28 cellular contexts compared by ENCODE assay signal in genomic region chr15:98383571-98383970, GRCh38.
"Had no signal": no experiment of that assay in that cellular context is flagged by ENCODE, and none has a peak within 500 bp of the region (broad histone marks: within the 10 kb centered on the region; RNA-seq: fewer than 3 reads in every experiment).

No MANE protein-coding gene starts in this region.

- H3K27ac Mint-ChIP-seq: stimulated activated effector memory CD8-positive, alpha-beta T cell treated with anti-CD3 and anti-CD28 coated beads, Interleukin-12 subunit alpha, Interleukin-12 subunit beta, amount 100 ng/mL, for 72 hours; stimulated activated memory B cell treated with anti-CD40 and anti-IgM and Interleukin-4, amounts not matched to agents 10 μg/mL and 1 μg/mL and 100 μg/mL, for 72 hours; stimulated activated naive B cell treated with anti-CD40 and anti-IgM and Interleukin-4, amounts not matched to agents 10 μg/mL and 1 μg/mL and 100 μg/mL, for 72 hours; stimulated activated naive CD8-positive, alpha-beta T cell treated with anti-CD3 and anti-CD28 coated beads, Interleukin-15, amount 100 ng/mL, for 72 hours; stimulated activated naive CD8-positive, alpha-beta T cell treated with anti-CD3 and anti-CD28 coated beads, Interleukin-15, Interleukin-2, amounts not matched to agents 100 ng/mL and 50 ng/mL, for 24 hours; type B pancreatic cell had no signal

- H3K36me3 ChIP-seq: stomach, suprapubic skin, thoracic aorta, thyroid gland, tibial artery, tibial nerve, transverse colon, upper lobe of left lung, upper lobe of right lung, uterus, vagina had no signal

- H3K4me3 Mint-ChIP-seq: stimulated activated effector memory CD8-positive, alpha-beta T cell treated with anti-CD3 and anti-CD28 coated beads, Interleukin-12 subunit alpha, Interleukin-12 subunit beta, amount 100 ng/mL, for 72 hours; stimulated activated memory B cell treated with anti-CD40 and anti-IgM and Interleukin-4, amounts not matched to agents 10 μg/mL and 1 μg/mL and 100 μg/mL, for 72 hours; stimulated activated naive B cell treated with anti-CD40 and anti-IgM and Interleukin-4, amounts not matched to agents 10 μg/mL and 1 μg/mL and 100 μg/mL, for 72 hours; stimulated activated naive CD8-positive, alpha-beta T cell treated with anti-CD3 and anti-CD28 coated beads, Interleukin-15, amount 100 ng/mL, for 72 hours; stimulated activated naive CD8-positive, alpha-beta T cell treated with anti-CD3 and anti-CD28 coated beads, Interleukin-15, Interleukin-2, amounts not matched to agents 100 ng/mL and 50 ng/mL, for 24 hours; type B pancreatic cell had no signal

- H3K4me1 Mint-ChIP-seq: stimulated activated effector memory CD8-positive, alpha-beta T cell treated with anti-CD3 and anti-CD28 coated beads, Interleukin-12 subunit alpha, Interleukin-12 subunit beta, amount 100 ng/mL, for 72 hours; stimulated activated memory B cell treated with anti-CD40 and anti-IgM and Interleukin-4, amounts not matched to agents 10 μg/mL and 1 μg/mL and 100 μg/mL, for 72 hours; stimulated activated naive B cell treated with anti-CD40 and anti-IgM and Interleukin-4, amounts not matched to agents 10 μg/mL and 1 μg/mL and 100 μg/mL, for 72 hours; stimulated activated naive CD8-positive, alpha-beta T cell treated with anti-CD3 and anti-CD28 coated beads, Interleukin-15, amount 100 ng/mL, for 72 hours had no signal

- H3K9me3 ChIP-seq: testis, thyroid gland, uterus, vagina had no signal

- H3K4me3 ChIP-seq: stomach, suprapubic skin, testis, thoracic aorta, thyroid gland, tibial artery, tibial nerve, transverse colon, upper lobe of left lung, upper lobe of right lung, uterus, vagina had no signal

- H3K4me1 ChIP-seq: stomach, suprapubic skin, testis, tibial artery, transverse colon, upper lobe of left lung, upper lobe of right lung, uterus, vagina had no signal

- H3K27ac ChIP-seq: stomach, suprapubic skin, testis, thoracic aorta, thyroid gland, tibial artery, tibial nerve, transverse colon, upper lobe of left lung, upper lobe of right lung, uterus, vagina had no signal

- H3K27me3 ChIP-seq: testis, thyroid gland, tibial nerve, transverse colon, upper lobe of left lung, uterus, vagina had no signal

- H3K36me3 Mint-ChIP-seq: stimulated activated effector memory CD8-positive, alpha-beta T cell treated with anti-CD3 and anti-CD28 coated beads, Interleukin-12 subunit alpha, Interleukin-12 subunit beta, amount 100 ng/mL, for 72 hours; stimulated activated memory B cell treated with anti-CD40 and anti-IgM and Interleukin-4, amounts not matched to agents 10 μg/mL and 1 μg/mL and 100 μg/mL, for 72 hours; stimulated activated naive B cell treated with anti-CD40 and anti-IgM and Interleukin-4, amounts not matched to agents 10 μg/mL and 1 μg/mL and 100 μg/mL, for 72 hours; type B pancreatic cell had no signal

- H3K27me3 Mint-ChIP-seq: stimulated activated memory B cell treated with anti-CD40 and anti-IgM and Interleukin-4, amounts not matched to agents 10 μg/mL and 1 μg/mL and 100 μg/mL, for 72 hours had no signal

- DNase-seq: stimulated activated CD4-positive, alpha-beta T cell treated with anti-CD3 and anti-CD28 coated beads, Interleukin-2, amount 100 ng/mL, for 48 hours; stimulated activated CD4-positive, alpha-beta T cell treated with anti-CD3 and anti-CD28 coated beads, Interleukin-4, amount 100 ng/mL, for 1 hour; stimulated activated CD4-positive, alpha-beta T cell treated with anti-CD3 and anti-CD28 coated beads, Interleukin-4, amount 100 ng/mL, for 24 hours; stimulated activated CD4-positive, alpha-beta T cell treated with anti-CD3 and anti-CD28 coated beads, Interleukin-4, amount 100 ng/mL, for 4 hours; stimulated activated CD8-positive, alpha-beta memory T cell treated with anti-CD3 and anti-CD28 coated beads, Interleukin-4, amount 100 ng/mL, for 48 hours; stimulated activated naive B cell treated with anti-CD40 and anti-IgM and Interleukin-4, amounts not matched to agents 10 μg/mL and 1 μg/mL and 100 μg/mL, for 72 hours; stimulated activated naive CD4-positive, alpha-beta T cell; stimulated activated naive CD4-positive, alpha-beta T cell treated with Interleukin-2 at 50 U/mL for 16 hours; stimulated activated naive CD8-positive, alpha-beta T cell treated with anti-CD3 and anti-CD28 coated beads, Interleukin-15, amount 100 ng/mL, for 72 hours; stimulated activated naive CD8-positive, alpha-beta T cell treated with anti-CD3 and anti-CD28 coated beads, Interleukin-15, Interleukin-2, amounts not matched to agents 100 U/mL and 50 U/mL, for 24 hours; stomach; substantia nigra; testis; thyroid gland; tibial artery; transverse colon; trophoblast cell; upper lobe of left lung; upper lobe of right lung; uterus had no signal

- H3K9me3 Mint-ChIP-seq: type B pancreatic cell had no signal
